9 cellular contexts compared by ENCODE assay signal in genomic region chr12:57340104-57340503, GRCh38.
DNase-seq lines count a peak whose midpoint lies in the region; ATAC-seq and TF ChIP-seq lines count a peak whose summit lies in the region.
"Had no signal": no experiment of that assay in that cellular context is flagged by ENCODE, and none has a peak within 500 bp of the region (broad histone marks: within the 10 kb centered on the region; RNA-seq: fewer than 3 reads in every experiment).

No MANE protein-coding gene starts in this region.

- H3K27me3 ChIP-seq in ascending aorta (no peaks in the 10 kb centered on the region), skeletal muscle tissue (ENCODE audit: control insufficient read depth in 3 of 3, insufficient read depth in 3 of 3, low read length in 3 of 3) (no peaks in the 10 kb centered on the region)

- no peak for ATAC-seq in HG02970 (IDR thresholded peaks at IDR 0.05; ENCODE audit: low FRiP score, unreplicated experiment)

- intact Hi-C loops in ascending aorta (cut with DNase I): no loop called here

- H3K36me3 ChIP-seq in HEK293 (ENCODE audit: control insufficient read depth in 2 of 2, insufficient read depth in 1 of 2, low read length in 2 of 2): peaks cover 0 to 4% of the 10 kb centered on the region in 2 experiments; a peak in 1 of 3 replicates
- no peaks in the 10 kb centered on the region for H3K36me3 ChIP-seq in ascending aorta
- H3K36me3 ChIP-seq in skeletal muscle tissue (ENCODE audit: control insufficient read depth in 3 of 3, insufficient read depth in 3 of 3, low read length in 3 of 3): no peaks in the 10 kb centered on the region

- H3K9ac ChIP-seq in skeletal muscle tissue (ENCODE audit: low read depth in 1 of 3, low read length in 3 of 3): no peak overlapping the region

- H3K27ac ChIP-seq in HEK293 (ENCODE audit: extremely low read depth, low read depth, low read length): no peak overlapping the region
- H3K27ac ChIP-seq in ascending aorta: peak overlapping the region in 1 of 2 donors; percentile 34
- peak overlapping the region; percentile 23 for H3K27ac ChIP-seq in skeletal muscle tissue (ENCODE audit: low read depth, low read length)
- H3K27ac ChIP-seq: PC-9 had no signal

- H3K9me3 ChIP-seq in HEK293 (ENCODE audit: control insufficient read depth, insufficient read depth, low read depth, low read length) (no peaks in the 10 kb centered on the region), ascending aorta (no peaks in the 10 kb centered on the region), skeletal muscle tissue (ENCODE audit: control insufficient read depth in 3 of 3, low read length in 3 of 3) (no peaks in the 10 kb centered on the region)

- H3K4me3 ChIP-seq in HEK293 (ENCODE audit: low read depth, low read length) (no peak overlapping the region), ascending aorta (no peak overlapping the region), skeletal muscle tissue (ENCODE audit: low read length in 3 of 3) (no peak overlapping the region)
- H3K4me3 ChIP-seq: PC-9 had no signal

- no peak for TF ChIP-seq CTCF in HEK293 (tag by site-specific recombination; IDR thresholded peaks at IDR 0.05)
- TF ChIP-seq CTCF in ascending aorta (IDR thresholded peaks at IDR 0.05): no peak

- CTCF ChIA-PET in HEK293 (lab: Yijun Ruan, JAX): interaction anchor here (0.7 to 2.0 kb wide), 3 partner anchors 32 to 116 kb away, joined by 3 to 8 read pairs (median 6); no protein-coding TSS in a partner anchor

- H3K4me1 ChIP-seq in HEK293 (ENCODE audit: control insufficient read depth, insufficient read depth, low read length) (peaks cover 22% of the 10 kb centered on the region), ascending aorta (no peaks in the 10 kb centered on the region), skeletal muscle tissue (ENCODE audit: control insufficient read depth in 3 of 3, insufficient read depth in 3 of 3, low read length in 3 of 3) (peaks cover 8 to 17% (median 12%) of the 10 kb centered on the region in 3 donors)

- POLR2A ChIA-PET in HEK293 (lab: Yijun Ruan, JAX): no interaction called here

- peak; percentile 33 to 78 for DNase-seq in ascending aorta (ENCODE audit: low spot score in 2 of 2)
- DNase-seq in hippocampal formation (lab: John Stamatoyannopoulos, UW): peak; percentile 15 to 67
- DNase-seq in KG1 (lab: John Stamatoyannopoulos, UW): no peak
- DNase-seq in AML-193 (lab: John Stamatoyannopoulos, UW): no peak
- DNase-seq in activated effector memory CD4-positive, alpha-beta T cell treated with Interleukin-2 at 50 U/mL for 16 hours: no peak
- DNase-seq: PC-9 had no signal

TF ChIP-seq in HEK293, 187 proteins besides CTCF, POLR2A, EP300 and RAD21 (continues in another document):
- TF ChIP-seq KLF10 (tag by site-specific recombination; IDR thresholded peaks at IDR 0.05) (0 out of 2 replicates have a peak, but pooled peaks have one; percentile 9), ZNF843 (tag by site-specific recombination; IDR thresholded peaks at IDR 0.05) (no peak), EGR2 (tag by site-specific recombination; IDR thresholded peaks at IDR 0.05; ENCODE audit: low read depth) (no peak), BCL6B (tag by site-specific recombination; IDR thresholded peaks at IDR 0.05) (peak; percentile 84; the same call in 1 of the 2 replicates), ZNF112 (tag by site-specific recombination; IDR thresholded peaks at IDR 0.05) (no peak), ZNF664 (tag by site-specific recombination; IDR thresholded peaks at IDR 0.05) (no peak), GLIS1 (tag by site-specific recombination; IDR thresholded peaks at IDR 0.05) (peak; percentile 34), ZNF548 (tag by site-specific recombination; IDR thresholded peaks at IDR 0.05) (no peak), ZNF354C (tag by site-specific recombination; IDR thresholded peaks at IDR 0.05; ENCODE audit: borderline replicate concordance, low read depth) (no peak), SCRT2 (tag by site-specific recombination; IDR thresholded peaks at IDR 0.05) (no peak), ZNF488 (tag by site-specific recombination; IDR thresholded peaks at IDR 0.05) (no peak), ZNF133 (tag by site-specific recombination; IDR thresholded peaks at IDR 0.05) (no peak), ZNF473 (tag by site-specific recombination; IDR thresholded peaks at IDR 0.05) (no peak), SP7 (tag by site-specific recombination; IDR thresholded peaks at IDR 0.05) (peak; percentile 22; the same call in 1 of the 2 replicates), ZNF571 (tag by site-specific recombination; IDR thresholded peaks at IDR 0.05) (no peak), ZNF138 (tag by site-specific recombination; IDR thresholded peaks at IDR 0.05; ENCODE audit: borderline replicate concordance) (no peak), ZEB2 (tag by site-specific recombination; IDR thresholded peaks at IDR 0.05) (no peak), MEIS1 (CRISPR knock-in tag; IDR thresholded peaks at IDR 0.05; ENCODE audit: borderline replicate concordance) (no peak), ZNF777 (tag by site-specific recombination; IDR thresholded peaks at IDR 0.05; ENCODE audit: borderline replicate concordance) (no peak), ZNF561 (tag by site-specific recombination; IDR thresholded peaks at IDR 0.05; ENCODE audit: borderline replicate concordance) (peak; percentile 68; the same call in 1 of the 2 replicates), ZNF521 (tag by site-specific recombination; IDR thresholded peaks at IDR 0.05) (no peak), ZNF10 (tag by site-specific recombination; IDR thresholded peaks at IDR 0.05) (no peak), KLF8 (tag by site-specific recombination; IDR thresholded peaks at IDR 0.05) (no peak), ZNF239 (tag by site-specific recombination; IDR thresholded peaks at IDR 0.05) (no peak), ZNF366 (tag by site-specific recombination; conservative IDR thresholded peaks at IDR 0.05) (peak; percentile 35), ZNF48 (tag by site-specific recombination; IDR thresholded peaks at IDR 0.05) (no peak), ZSCAN4 (tag by site-specific recombination; IDR thresholded peaks at IDR 0.05) (no peak), ZNF692 (tag by site-specific recombination; IDR thresholded peaks at IDR 0.05) (no peak)

Comparison
In these comparisons a context has a peak if more than half of its experiments do, and no peak if none do; other contexts are left out.
1. DNase-seq: peak in ascending aorta (2 of 2) and hippocampal formation (2 of 2); none in KG1 (single experiment), AML-193 (0 of 2) and activated effector memory CD4-positive, alpha-beta T cell treated with Interleukin-2 at 50 U/mL for 16 hours (single experiment).